ENCODE assay signal across 8 cellular contexts in genomic region chr6:144344651-144345050, GRCh38. TPM values are rescaled to one million over a fixed set of nuclear protein-coding genes. Genes with fewer than 3 reads are reported as not detected.
A peak's percentile ranks its signal among the peaks of the same experiment; 100 is the strongest.
DNase-seq lines count a peak whose midpoint lies in the region; ATAC-seq and TF ChIP-seq lines count a peak whose summit lies in the region.

No MANE protein-coding gene starts in this region.

- peaks cover 14% of the 10 kb centered on the region for H3K36me3 Mint-ChIP-seq in central memory CD8-positive, alpha-beta T cell (ENCODE audit: insufficient read depth)
- peaks cover 4% of the 10 kb centered on the region for H3K36me3 Mint-ChIP-seq in type B pancreatic cell

- no peak for TF ChIP-seq CTCF in type B pancreatic cell (conservative IDR thresholded peaks at IDR 0.05)

- H3K4me3 Mint-ChIP-seq in central memory CD8-positive, alpha-beta T cell = peak overlapping the region; percentile 93
- H3K4me3 Mint-ChIP-seq in type B pancreatic cell = no peak overlapping the region

- ATAC-seq in HG03342 (IDR thresholded peaks at IDR 0.05; ENCODE audit: unreplicated experiment) = peak; percentile 42
- ATAC-seq in central memory CD8-positive, alpha-beta T cell (replicated peaks; ENCODE audit: extremely low read depth, poor library complexity, severe bottlenecking) = peak; percentile 53

- H3K27ac Mint-ChIP-seq in central memory CD8-positive, alpha-beta T cell (ENCODE audit: low read depth) = peak overlapping the region; percentile 95
- peak overlapping the region; percentile 71 for H3K27ac Mint-ChIP-seq in type B pancreatic cell

- H3K9me3 Mint-ChIP-seq in central memory CD8-positive, alpha-beta T cell = no peaks in the 10 kb centered on the region
- peaks cover 12% of the 10 kb centered on the region for H3K9me3 Mint-ChIP-seq in type B pancreatic cell

- DNase-seq in stimulated activated CD4-positive, alpha-beta T cell treated with anti-CD3 and anti-CD28 coated beads, Interleukin-2, amount 100 ng/mL, for 4 hours (ENCODE audit: low read depth) = peak; percentile 46
- no peak for DNase-seq in stimulated activated CD4-positive, alpha-beta T cell treated with anti-CD3 and anti-CD28 coated beads, Interleukin-4, amount 100 ng/mL, for 1 hour
- no peak for DNase-seq in central memory CD8-positive, alpha-beta T cell (ENCODE audit: low spot score in 2 of 2)
- DNase-seq in type B pancreatic cell (ENCODE audit: extremely low spot score, unreplicated experiment) (no peak), NCI-H1930 (lab: John Stamatoyannopoulos, UW) (no peak), NCI-H128 (lab: John Stamatoyannopoulos, UW; ENCODE audit: unreplicated experiment) (no peak), DMS 273 (lab: John Stamatoyannopoulos, UW; ENCODE audit: unreplicated experiment) (no peak)

- peaks cover 86% of the 10 kb centered on the region for H3K4me1 Mint-ChIP-seq in central memory CD8-positive, alpha-beta T cell
- peaks cover 39% of the 10 kb centered on the region for H3K4me1 Mint-ChIP-seq in type B pancreatic cell (ENCODE audit: unreplicated experiment)

- H3K27me3 Mint-ChIP-seq in central memory CD8-positive, alpha-beta T cell = no peaks in the 10 kb centered on the region
- no peaks in the 10 kb centered on the region for H3K27me3 Mint-ChIP-seq in type B pancreatic cell

RNA-seq across cellular contexts. Expression of gene UTRN, which starts 59.5 kb away (rescaled TPM):
- total RNA-seq in type B pancreatic cell (ENCODE audit: low replicate concordance) = 75.1 and 77.7 TPM in 2 replicates
